1 cellular context compared by ENCODE assay signal in the genomic region with DNA sequence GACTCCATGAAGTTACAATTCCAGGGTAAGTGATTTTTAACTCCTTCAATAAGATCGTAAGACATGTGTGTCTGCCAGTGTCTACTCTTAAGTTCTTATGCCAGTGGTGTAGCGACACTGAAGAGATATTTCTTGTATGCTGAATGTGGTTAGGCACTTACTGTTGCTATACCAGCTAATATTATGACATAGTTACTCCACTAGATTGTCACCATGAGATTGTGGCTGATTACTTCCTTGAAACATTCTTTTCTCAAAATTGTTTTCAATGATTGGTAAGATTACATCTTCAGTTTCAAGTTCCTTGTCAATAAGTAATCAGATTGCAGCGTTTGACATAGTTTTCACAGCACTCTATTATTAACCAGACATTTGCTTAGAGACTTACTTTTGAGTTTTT.
TF ChIP-seq lines count a peak whose summit lies in the region.

No MANE protein-coding gene starts in this region.

TF ChIP-seq in GM12878, 131 proteins besides CTCF, POLR2A, EP300 and RAD21 (continued from another document):
- TF ChIP-seq HSF1 (IDR thresholded peaks at IDR 0.05; ENCODE audit: low read depth, low read length) (no peak), NFXL1 (IDR thresholded peaks at IDR 0.05; ENCODE audit: borderline replicate concordance) (no peak), ZNF217 (IDR thresholded peaks at IDR 0.05) (no peak), FOXM1 (IDR thresholded peaks at IDR 0.05; ENCODE audit: low read depth, low read length) (no peak), CHD1 (IDR thresholded peaks at IDR 0.05; ENCODE audit: low read depth, low read length) (no peak), SMC3 (IDR thresholded peaks at IDR 0.05; ENCODE audit: borderline replicate concordance, low read length) (no peak), YY1 (IDR thresholded peaks at IDR 0.05; ENCODE audit: low read depth, low read length) (no peak), MTA2 (IDR thresholded peaks at IDR 0.05; ENCODE audit: low read depth) (no peak)
